Comparison of ENCODE assay signal across 33 cellular contexts in the genomic region with DNA sequence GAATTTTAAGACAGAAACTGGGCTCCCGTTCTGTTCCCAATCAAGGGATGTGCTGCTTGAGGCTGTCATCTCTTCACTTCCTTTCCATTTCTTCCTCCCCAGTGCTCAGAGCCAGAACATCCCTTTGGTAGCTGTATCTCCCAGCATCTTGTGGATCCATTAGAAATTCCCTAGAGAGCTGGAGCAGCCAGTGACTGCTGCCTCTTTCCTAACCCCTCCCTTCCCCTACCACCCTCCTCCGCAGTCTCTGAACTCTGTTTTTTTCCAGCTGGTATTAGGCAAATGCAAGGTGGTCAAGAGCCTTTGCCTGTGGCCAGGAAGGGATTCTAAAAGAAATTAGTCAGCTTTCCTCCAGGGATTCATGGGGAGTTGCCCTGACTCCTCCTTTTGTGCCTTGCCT.
DNase-seq lines count a peak whose midpoint lies in the region; ATAC-seq and TF ChIP-seq lines count a peak whose summit lies in the region.
"Had no signal": no experiment of that assay in that cellular context is flagged by ENCODE, and none has a peak within 500 bp of the region (broad histone marks: within the 10 kb centered on the region; RNA-seq: fewer than 3 reads in every experiment).

No MANE protein-coding gene starts in this region.

- H3K27me3 ChIP-seq in sigmoid colon = no peaks in the 10 kb centered on the region
- H3K27me3 ChIP-seq: adrenal gland; BLaER1 treated with 17β-estradiol and CSF1 and Interleukin-3, amounts not matched to agents 10 nM and 100 nM had no signal

- in situ Hi-C loops in KBM-7 (cut with MboI; ENCODE audit: low pct_unique_long_range_greater_than_20kb, low sequenced_read_pairs) = no loop called here

- ATAC-seq in Right ventricle myocardium superior (ENCODE audit: poor library complexity) = peak; percentile 77
- ATAC-seq: activated T-cell treated with anti-CD3 and anti-CD28 coated beads, Interleukin-2, amount 50 U/mL, for 72 hours; GM12878; lower lobe of right lung; natural killer cell had no signal

- H3K27ac Mint-ChIP-seq in activated T-helper 2 cell treated with anti-CD3 and anti-CD28 coated beads, Interferon-gamma antibody, Interleukin-2, Interleukin-4, amounts not matched to agents 10 μg/mL and 5 μg/mL and 100 μg/mL, durations not matched to agents 14 hours and 24 hours and 36 hours = no peak overlapping the region
- H3K27ac Mint-ChIP-seq: activated naive CD4-positive, alpha-beta T cell treated with anti-CD3 and anti-CD28 coated beads for 36 hours; activated T-cell treated with anti-CD3 and anti-CD28 coated beads, Interleukin-2, amount 50 U/mL, for 72 hours; brain; H9; natural killer cell had no signal

- intact Hi-C loops in Right ventricle myocardium superior (cut with DNase I) (no loop called here), sigmoid colon (cut with DNase I) (no loop called here)
- intact Hi-C loops in activated T-helper 2 cell treated with anti-CD3 and anti-CD28 coated beads, Interferon-gamma antibody, Interleukin-2, Interleukin-4, amounts not matched to agents 10 μg/mL and 5 μg/mL and 100 μg/mL, durations not matched to agents 14 hours and 24 hours and 36 hours (cut with micrococcal nuclease) = no loop called here

- H3K9me3 Mint-ChIP-seq in activated T-helper 2 cell treated with anti-CD3 and anti-CD28 coated beads, Interferon-gamma antibody, Interleukin-2, Interleukin-4, amounts not matched to agents 10 μg/mL and 5 μg/mL and 100 μg/mL, durations not matched to agents 14 hours and 24 hours and 36 hours = peaks cover 7% of the 10 kb centered on the region
- H3K9me3 Mint-ChIP-seq: natural killer cell had no signal

- TF ChIP-seq EP300 in sigmoid colon (IDR thresholded peaks at IDR 0.05) = no peak

- peaks cover 0 to 1% (median 0%) of the 10 kb centered on the region in 4 donors for H3K9me3 ChIP-seq in sigmoid colon
- H3K9me3 ChIP-seq: adrenal gland had no signal

- no peak for TF ChIP-seq POLR2A in sigmoid colon (IDR thresholded peaks at IDR 0.05)

- no peaks in the 10 kb centered on the region for H3K36me3 Mint-ChIP-seq in activated T-helper 2 cell treated with anti-CD3 and anti-CD28 coated beads, Interferon-gamma antibody, Interleukin-2, Interleukin-4, amounts not matched to agents 10 μg/mL and 5 μg/mL and 100 μg/mL, durations not matched to agents 14 hours and 24 hours and 36 hours (ENCODE audit: low read depth)
- H3K36me3 Mint-ChIP-seq: natural killer cell had no signal

- WGBS in sigmoid colon, 2 donors = 85 to 94% methylated on average over 2 of the region's 2 CpGs

- peak overlapping the region in 2 of 4 donors; percentile 44 to 57 for H3K27ac ChIP-seq in sigmoid colon
- H3K27ac ChIP-seq: adrenal gland; BLaER1 treated with 17β-estradiol and CSF1 and Interleukin-3, amounts not matched to agents 10 nM and 100 nM; dorsolateral prefrontal cortex; HL-60; lower lobe of right lung; RWPE1; SK-N-MC; tibial artery had no signal

- no peaks in the 10 kb centered on the region for H3K4me1 ChIP-seq in sigmoid colon
- H3K4me1 ChIP-seq: adrenal gland, lower lobe of right lung had no signal

- peaks cover 2% of the 10 kb centered on the region for H3K27me3 Mint-ChIP-seq in activated T-helper 2 cell treated with anti-CD3 and anti-CD28 coated beads, Interferon-gamma antibody, Interleukin-2, Interleukin-4, amounts not matched to agents 10 μg/mL and 5 μg/mL and 100 μg/mL, durations not matched to agents 14 hours and 24 hours and 36 hours (ENCODE audit: low read depth)

- no peaks in the 10 kb centered on the region for H3K36me3 ChIP-seq in sigmoid colon
- H3K36me3 ChIP-seq: adrenal gland; BLaER1 treated with 17β-estradiol and CSF1 and Interleukin-3, amounts not matched to agents 10 nM and 100 nM; lower lobe of right lung; tibial artery had no signal

- no peak overlapping the region for H3K4me3 Mint-ChIP-seq in activated T-helper 2 cell treated with anti-CD3 and anti-CD28 coated beads, Interferon-gamma antibody, Interleukin-2, Interleukin-4, amounts not matched to agents 10 μg/mL and 5 μg/mL and 100 μg/mL, durations not matched to agents 14 hours and 24 hours and 36 hours (ENCODE audit: low read depth)
- H3K4me3 Mint-ChIP-seq: activated naive CD4-positive, alpha-beta T cell treated with anti-CD3 and anti-CD28 coated beads for 36 hours; activated T-cell treated with anti-CD3 and anti-CD28 coated beads, Interleukin-2, amount 50 U/mL, for 72 hours; brain; H9; natural killer cell had no signal

- no peaks in the 10 kb centered on the region for H3K4me1 Mint-ChIP-seq in activated T-helper 2 cell treated with anti-CD3 and anti-CD28 coated beads, Interferon-gamma antibody, Interleukin-2, Interleukin-4, amounts not matched to agents 10 μg/mL and 5 μg/mL and 100 μg/mL, durations not matched to agents 14 hours and 24 hours and 36 hours (ENCODE audit: low read depth)
- H3K4me1 Mint-ChIP-seq: brain, natural killer cell had no signal

- DNase-seq in LHCN-M2 (ENCODE audit: low read depth) (peak; percentile 41), amniotic epithelial cell (ENCODE audit: low read depth) (peak; percentile 17), Right ventricle myocardium superior (no peak), sigmoid colon (peak; percentile 64), KBM-7 (no peak), T-helper 2 cell (no peak)
- DNase-seq in activated T-helper 2 cell treated with anti-CD3 and anti-CD28 coated beads, Interferon-gamma antibody, Interleukin-2, Interleukin-4, amounts not matched to agents 10 μg/mL and 5 μg/mL and 100 μg/mL, durations not matched to agents 14 hours and 24 hours and 36 hours (ENCODE audit: low spot score) = no peak
- DNase-seq: ACHN; activated CD4-positive, CD25-positive, alpha-beta regulatory T cell; activated naive CD4-positive, alpha-beta T cell treated with anti-CD3 and anti-CD28 coated beads for 36 hours; activated T-cell treated with anti-CD3 and anti-CD28 coated beads, Interleukin-2, amount 50 U/mL, for 72 hours; DMS153; dorsolateral prefrontal cortex; H9; head of caudate nucleus; lower lobe of right lung; natural killer cell; NCI-H1417; NCI-H2029; NCI-H446; NCI-H82; nucleus accumbens; stimulated activated CD4-positive, alpha-beta T cell treated with anti-CD3 and anti-CD28 coated beads, Interleukin-15, amount 100 ng/mL, for 24 hours; stimulated activated CD4-positive, alpha-beta T cell treated with anti-CD3 and anti-CD28 coated beads, Interleukin-4, amount 100 ng/mL, for 4 hours; T-helper 1 cell had no signal

- no peak overlapping the region for H3K4me3 ChIP-seq in sigmoid colon
- H3K4me3 ChIP-seq: adrenal gland; BLaER1 treated with 17β-estradiol and CSF1 and Interleukin-3, amounts not matched to agents 10 nM and 100 nM; dorsolateral prefrontal cortex; GM12878; lower lobe of right lung; SK-N-MC; tibial artery had no signal

- TF ChIP-seq CTCF in sigmoid colon (IDR thresholded peaks at IDR 0.05) = no peak

Comparison
In these comparisons a context has a peak if more than half of its experiments do, and no peak if none do; other contexts are left out.
1. DNase-seq: peak in LHCN-M2 (single experiment), amniotic epithelial cell (single experiment) and sigmoid colon (single experiment); none in Right ventricle myocardium superior (single experiment), activated T-helper 2 cell treated with anti-CD3 and anti-CD28 coated beads, Interferon-gamma antibody, Interleukin-2, Interleukin-4, amounts not matched to agents 10 μg/mL and 5 μg/mL and 100 μg/mL, durations not matched to agents 14 hours and 24 hours and 36 hours (single experiment), KBM-7 (single experiment) and T-helper 2 cell (0 of 5).